In the genomic region with DNA sequence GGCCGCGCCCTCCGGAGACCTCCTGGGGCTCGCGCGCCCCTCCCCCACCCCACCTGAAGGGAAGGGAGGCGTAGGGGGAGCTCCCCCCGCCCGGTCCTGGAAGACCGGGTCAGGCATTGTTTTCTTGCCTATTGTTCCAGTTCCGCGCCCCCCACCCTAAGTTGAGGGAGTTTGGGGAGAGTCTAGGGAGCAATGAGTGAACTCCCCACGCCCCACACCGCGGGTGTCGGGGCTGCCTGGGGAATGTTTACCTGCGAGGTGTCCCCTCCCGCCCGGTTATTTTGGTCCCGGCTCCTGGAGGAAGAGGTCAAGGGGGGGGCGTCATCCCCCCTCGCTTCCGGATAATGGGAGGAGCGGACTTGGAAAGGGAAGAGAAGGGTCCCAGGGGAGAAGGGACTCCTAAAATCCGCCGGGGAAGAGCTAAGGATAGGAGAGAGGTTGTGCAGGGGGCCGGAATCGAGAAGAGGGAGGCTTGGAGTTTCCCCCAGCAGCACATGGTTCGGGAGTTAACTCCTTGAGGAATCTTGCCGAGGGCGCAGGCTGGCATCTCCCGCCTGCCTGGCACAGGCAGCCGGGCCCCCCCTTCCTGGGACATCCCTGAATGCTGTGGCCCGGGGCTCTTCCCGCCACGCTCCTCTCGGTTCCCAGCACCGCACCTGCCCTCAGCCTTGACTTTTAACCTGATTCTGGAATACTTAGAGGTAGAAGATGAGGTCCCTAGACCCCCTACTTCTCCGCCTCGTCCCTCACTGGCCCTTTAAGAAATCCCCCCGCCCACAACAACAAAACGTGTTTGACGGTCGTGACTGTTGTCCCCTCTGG, we compare ENCODE assay signal across 1 cellular context.
TF ChIP-seq lines count a peak whose summit lies in the region.

No MANE protein-coding gene starts in this region.

TF ChIP-seq in HepG2, 621 proteins besides CTCF, POLR2A, EP300 and RAD21 (continued from another document and continues in another):
- no peak for TF ChIP-seq ZNF207 (IDR thresholded peaks at IDR 0.05; ENCODE audit: borderline replicate concordance)
- peak; percentile 23; the same call in 1 of the 2 replicates for TF ChIP-seq TGIF2 (CRISPR knock-in tag; IDR thresholded peaks at IDR 0.05)
- TF ChIP-seq HOXA3 (CRISPR knock-in tag; IDR thresholded peaks at IDR 0.05): 0 out of 2 replicates have a peak, but pooled peaks have one; percentile 3
- TF ChIP-seq NFRKB (IDR thresholded peaks at IDR 0.05): no peak
- peak; percentile 32 for TF ChIP-seq TARDBP (CRISPR knock-in tag; IDR thresholded peaks at IDR 0.05)
- TF ChIP-seq HMG20B (CRISPR knock-in tag; conservative IDR thresholded peaks at IDR 0.05): no peak
- no peak for TF ChIP-seq ZNF510 (CRISPR knock-in tag; IDR thresholded peaks at IDR 0.05; ENCODE audit: low read depth)
- peak; percentile 67; the same call in 1 of the 2 replicates for TF ChIP-seq ZNF430 (CRISPR knock-in tag; IDR thresholded peaks at IDR 0.05)
- peak; percentile 64; the same call in 1 of the 2 replicates for TF ChIP-seq ZNF563 (CRISPR knock-in tag; IDR thresholded peaks at IDR 0.05)
- peak; percentile 66 for TF ChIP-seq SAP130 (CRISPR knock-in tag; IDR thresholded peaks at IDR 0.05; ENCODE audit: low read depth)
- TF ChIP-seq MXI1 (IDR thresholded peaks at IDR 0.05; ENCODE audit: borderline replicate concordance, low read depth, low read length): peak; percentile 19; the same call in 1 of the 3 replicates
- peak; percentile 67; the same call in 1 of the 2 replicates for TF ChIP-seq PHF21A (CRISPR knock-in tag; IDR thresholded peaks at IDR 0.05)
- 0 out of 2 replicates have a peak, but pooled peaks have one; percentile 54 for TF ChIP-seq PAWR (CRISPR knock-in tag; IDR thresholded peaks at IDR 0.05; ENCODE audit: borderline replicate concordance)
- no peak for TF ChIP-seq ZNF768 (CRISPR knock-in tag; IDR thresholded peaks at IDR 0.05)
- TF ChIP-seq, protein P1, sequence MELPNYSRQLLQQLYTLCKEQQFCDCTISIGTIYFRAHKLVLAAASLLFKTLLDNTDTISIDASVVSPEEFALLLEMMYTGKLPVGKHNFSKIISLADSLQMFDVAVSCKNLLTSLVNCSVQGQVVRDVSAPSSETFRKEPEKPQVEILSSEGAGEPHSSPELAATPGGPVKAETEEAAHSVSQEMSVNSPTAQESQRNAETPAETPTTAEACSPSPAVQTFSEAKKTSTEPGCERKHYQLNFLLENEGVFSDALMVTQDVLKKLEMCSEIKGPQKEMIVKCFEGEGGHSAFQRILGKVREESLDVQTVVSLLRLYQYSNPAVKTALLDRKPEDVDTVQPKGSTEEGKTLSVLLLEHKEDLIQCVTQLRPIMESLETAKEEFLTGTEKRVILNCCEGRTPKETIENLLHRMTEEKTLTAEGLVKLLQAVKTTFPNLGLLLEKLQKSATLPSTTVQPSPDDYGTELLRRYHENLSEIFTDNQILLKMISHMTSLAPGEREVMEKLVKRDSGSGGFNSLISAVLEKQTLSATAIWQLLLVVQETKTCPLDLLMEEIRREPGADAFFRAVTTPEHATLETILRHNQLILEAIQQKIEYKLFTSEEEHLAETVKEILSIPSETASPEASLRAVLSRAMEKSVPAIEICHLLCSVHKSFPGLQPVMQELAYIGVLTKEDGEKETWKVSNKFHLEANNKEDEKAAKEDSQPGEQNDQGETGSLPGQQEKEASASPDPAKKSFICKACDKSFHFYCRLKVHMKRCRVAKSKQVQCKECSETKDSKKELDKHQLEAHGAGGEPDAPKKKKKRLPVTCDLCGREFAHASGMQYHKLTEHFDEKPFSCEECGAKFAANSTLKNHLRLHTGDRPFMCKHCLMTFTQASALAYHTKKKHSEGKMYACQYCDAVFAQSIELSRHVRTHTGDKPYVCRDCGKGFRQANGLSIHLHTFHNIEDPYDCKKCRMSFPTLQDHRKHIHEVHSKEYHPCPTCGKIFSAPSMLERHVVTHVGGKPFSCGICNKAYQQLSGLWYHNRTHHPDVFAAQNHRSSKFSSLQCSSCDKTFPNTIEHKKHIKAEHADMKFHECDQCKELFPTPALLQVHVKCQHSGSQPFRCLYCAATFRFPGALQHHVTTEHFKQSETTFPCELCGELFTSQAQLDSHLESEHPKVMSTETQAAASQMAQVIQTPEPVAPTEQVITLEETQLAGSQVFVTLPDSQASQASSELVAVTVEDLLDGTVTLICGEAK (IDR thresholded peaks at IDR 0.05): no peak
- TF ChIP-seq, protein P1 (CRISPR knock-in tag; IDR thresholded peaks at IDR 0.05): no peak
- 0 out of 2 replicates have a peak, but pooled peaks have one; percentile 16 for TF ChIP-seq MIER3 (CRISPR knock-in tag; IDR thresholded peaks at IDR 0.05; ENCODE audit: borderline replicate concordance)
- no peak for TF ChIP-seq ATM (IDR thresholded peaks at IDR 0.05; ENCODE audit: borderline replicate concordance)
- TF ChIP-seq THAP11 (CRISPR knock-in tag; IDR thresholded peaks at IDR 0.05): no peak; the same call in 1 of the 2 replicates
- TF ChIP-seq, protein P2, sequence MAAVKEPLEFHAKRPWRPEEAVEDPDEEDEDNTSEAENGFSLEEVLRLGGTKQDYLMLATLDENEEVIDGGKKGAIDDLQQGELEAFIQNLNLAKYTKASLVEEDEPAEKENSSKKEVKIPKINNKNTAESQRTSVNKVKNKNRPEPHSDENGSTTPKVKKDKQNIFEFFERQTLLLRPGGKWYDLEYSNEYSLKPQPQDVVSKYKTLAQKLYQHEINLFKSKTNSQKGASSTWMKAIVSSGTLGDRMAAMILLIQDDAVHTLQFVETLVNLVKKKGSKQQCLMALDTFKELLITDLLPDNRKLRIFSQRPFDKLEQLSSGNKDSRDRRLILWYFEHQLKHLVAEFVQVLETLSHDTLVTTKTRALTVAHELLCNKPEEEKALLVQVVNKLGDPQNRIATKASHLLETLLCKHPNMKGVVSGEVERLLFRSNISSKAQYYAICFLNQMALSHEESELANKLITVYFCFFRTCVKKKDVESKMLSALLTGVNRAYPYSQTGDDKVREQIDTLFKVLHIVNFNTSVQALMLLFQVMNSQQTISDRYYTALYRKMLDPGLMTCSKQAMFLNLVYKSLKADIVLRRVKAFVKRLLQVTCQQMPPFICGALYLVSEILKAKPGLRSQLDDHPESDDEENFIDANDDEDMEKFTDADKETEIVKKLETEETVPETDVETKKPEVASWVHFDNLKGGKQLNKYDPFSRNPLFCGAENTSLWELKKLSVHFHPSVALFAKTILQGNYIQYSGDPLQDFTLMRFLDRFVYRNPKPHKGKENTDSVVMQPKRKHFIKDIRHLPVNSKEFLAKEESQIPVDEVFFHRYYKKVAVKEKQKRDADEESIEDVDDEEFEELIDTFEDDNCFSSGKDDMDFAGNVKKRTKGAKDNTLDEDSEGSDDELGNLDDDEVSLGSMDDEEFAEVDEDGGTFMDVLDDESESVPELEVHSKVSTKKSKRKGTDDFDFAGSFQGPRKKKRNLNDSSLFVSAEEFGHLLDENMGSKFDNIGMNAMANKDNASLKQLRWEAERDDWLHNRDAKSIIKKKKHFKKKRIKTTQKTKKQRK (IDR thresholded peaks at IDR 0.05; ENCODE audit: low read length): no peak
- TF ChIP-seq ESRRA (CRISPR knock-in tag; IDR thresholded peaks at IDR 0.05; ENCODE audit: low read depth): peak; percentile 58; the same call in 1 of the 2 replicates
- TF ChIP-seq, protein P3, sequence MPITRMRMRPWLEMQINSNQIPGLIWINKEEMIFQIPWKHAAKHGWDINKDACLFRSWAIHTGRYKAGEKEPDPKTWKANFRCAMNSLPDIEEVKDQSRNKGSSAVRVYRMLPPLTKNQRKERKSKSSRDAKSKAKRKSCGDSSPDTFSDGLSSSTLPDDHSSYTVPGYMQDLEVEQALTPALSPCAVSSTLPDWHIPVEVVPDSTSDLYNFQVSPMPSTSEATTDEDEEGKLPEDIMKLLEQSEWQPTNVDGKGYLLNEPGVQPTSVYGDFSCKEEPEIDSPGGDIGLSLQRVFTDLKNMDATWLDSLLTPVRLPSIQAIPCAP (CRISPR knock-in tag; IDR thresholded peaks at IDR 0.05; ENCODE audit: low read depth): 0 out of 2 replicates have a peak, but pooled peaks have one; percentile 55
- TF ChIP-seq ARHGAP35 (CRISPR knock-in tag; IDR thresholded peaks at IDR 0.05; ENCODE audit: borderline replicate concordance): 0 out of 2 replicates have a peak, but pooled peaks have one; percentile 59
- peak; percentile 59; the same call in 1 of the 2 replicates for TF ChIP-seq KDM2A (CRISPR knock-in tag; IDR thresholded peaks at IDR 0.05; ENCODE audit: borderline replicate concordance, low read depth)
- TF ChIP-seq, protein P4, sequence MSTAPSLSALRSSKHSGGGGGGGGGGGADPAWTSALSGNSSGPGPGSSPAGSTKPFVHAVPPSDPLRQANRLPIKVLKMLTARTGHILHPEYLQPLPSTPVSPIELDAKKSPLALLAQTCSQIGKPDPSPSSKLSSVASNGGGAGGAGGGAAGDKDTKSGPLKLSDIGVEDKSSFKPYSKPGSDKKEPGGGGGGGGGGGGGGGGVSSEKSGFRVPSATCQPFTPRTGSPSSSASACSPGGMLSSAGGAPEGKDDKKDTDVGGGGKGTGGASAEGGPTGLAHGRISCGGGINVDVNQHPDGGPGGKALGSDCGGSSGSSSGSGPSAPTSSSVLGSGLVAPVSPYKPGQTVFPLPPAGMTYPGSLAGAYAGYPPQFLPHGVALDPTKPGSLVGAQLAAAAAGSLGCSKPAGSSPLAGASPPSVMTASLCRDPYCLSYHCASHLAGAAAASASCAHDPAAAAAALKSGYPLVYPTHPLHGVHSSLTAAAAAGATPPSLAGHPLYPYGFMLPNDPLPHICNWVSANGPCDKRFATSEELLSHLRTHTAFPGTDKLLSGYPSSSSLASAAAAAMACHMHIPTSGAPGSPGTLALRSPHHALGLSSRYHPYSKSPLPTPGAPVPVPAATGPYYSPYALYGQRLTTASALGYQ (CRISPR knock-in tag; IDR thresholded peaks at IDR 0.05): peak; percentile 64; the same call in 1 of the 2 replicates
- TF ChIP-seq ZNF124 (CRISPR knock-in tag; IDR thresholded peaks at IDR 0.05): no peak
- TF ChIP-seq, protein P5, sequence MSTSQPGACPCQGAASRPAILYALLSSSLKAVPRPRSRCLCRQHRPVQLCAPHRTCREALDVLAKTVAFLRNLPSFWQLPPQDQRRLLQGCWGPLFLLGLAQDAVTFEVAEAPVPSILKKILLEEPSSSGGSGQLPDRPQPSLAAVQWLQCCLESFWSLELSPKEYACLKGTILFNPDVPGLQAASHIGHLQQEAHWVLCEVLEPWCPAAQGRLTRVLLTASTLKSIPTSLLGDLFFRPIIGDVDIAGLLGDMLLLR (CRISPR knock-in tag; IDR thresholded peaks at IDR 0.05): peak; percentile 43; the same call in 1 of the 2 replicates
- TF ChIP-seq, protein P6, sequence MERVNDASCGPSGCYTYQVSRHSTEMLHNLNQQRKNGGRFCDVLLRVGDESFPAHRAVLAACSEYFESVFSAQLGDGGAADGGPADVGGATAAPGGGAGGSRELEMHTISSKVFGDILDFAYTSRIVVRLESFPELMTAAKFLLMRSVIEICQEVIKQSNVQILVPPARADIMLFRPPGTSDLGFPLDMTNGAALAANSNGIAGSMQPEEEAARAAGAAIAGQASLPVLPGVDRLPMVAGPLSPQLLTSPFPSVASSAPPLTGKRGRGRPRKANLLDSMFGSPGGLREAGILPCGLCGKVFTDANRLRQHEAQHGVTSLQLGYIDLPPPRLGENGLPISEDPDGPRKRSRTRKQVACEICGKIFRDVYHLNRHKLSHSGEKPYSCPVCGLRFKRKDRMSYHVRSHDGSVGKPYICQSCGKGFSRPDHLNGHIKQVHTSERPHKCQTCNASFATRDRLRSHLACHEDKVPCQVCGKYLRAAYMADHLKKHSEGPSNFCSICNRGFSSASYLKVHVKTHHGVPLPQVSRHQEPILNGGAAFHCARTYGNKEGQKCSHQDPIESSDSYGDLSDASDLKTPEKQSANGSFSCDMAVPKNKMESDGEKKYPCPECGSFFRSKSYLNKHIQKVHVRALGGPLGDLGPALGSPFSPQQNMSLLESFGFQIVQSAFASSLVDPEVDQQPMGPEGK (CRISPR knock-in tag; IDR thresholded peaks at IDR 0.05): peak; percentile 97
- TF ChIP-seq SOX13 (IDR thresholded peaks at IDR 0.05): peak; percentile 71; the same call in 1 of the 2 replicates
- TF ChIP-seq SOX13 (CRISPR knock-in tag; conservative IDR thresholded peaks at IDR 0.05 in 1 of 2, IDR thresholded peaks at IDR 0.05 in 1 of 2): peak in 1 of 2 experiments; percentile 83; a peak in 2 of 4 replicates
- TF ChIP-seq, protein P7, sequence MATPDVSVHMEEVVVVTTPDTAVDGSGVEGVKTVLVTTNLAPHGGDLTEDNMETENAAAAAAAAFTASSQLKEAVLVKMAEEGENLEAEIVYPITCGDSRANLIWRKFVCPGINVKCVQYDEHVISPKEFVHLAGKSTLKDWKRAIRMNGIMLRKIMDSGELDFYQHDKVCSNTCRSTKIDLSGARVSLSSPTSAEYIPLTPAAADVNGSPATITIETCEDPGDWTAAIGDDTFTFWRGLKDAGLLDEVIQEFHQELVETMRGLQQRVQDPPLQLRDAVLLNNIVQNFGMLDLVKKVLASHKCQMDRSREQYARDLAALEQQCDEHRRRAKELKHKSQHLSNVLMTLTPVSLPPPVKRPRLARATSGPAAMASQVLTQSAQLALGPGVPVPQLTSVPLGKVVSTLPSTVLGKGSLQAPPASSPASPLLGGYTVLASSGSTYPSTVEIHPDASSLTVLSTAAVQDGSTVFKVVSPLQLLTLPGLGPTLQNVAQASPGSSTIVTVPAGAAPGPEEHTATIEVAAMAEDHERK (CRISPR knock-in tag; IDR thresholded peaks at IDR 0.05; ENCODE audit: low read depth): no peak
- TF ChIP-seq, protein P8, sequence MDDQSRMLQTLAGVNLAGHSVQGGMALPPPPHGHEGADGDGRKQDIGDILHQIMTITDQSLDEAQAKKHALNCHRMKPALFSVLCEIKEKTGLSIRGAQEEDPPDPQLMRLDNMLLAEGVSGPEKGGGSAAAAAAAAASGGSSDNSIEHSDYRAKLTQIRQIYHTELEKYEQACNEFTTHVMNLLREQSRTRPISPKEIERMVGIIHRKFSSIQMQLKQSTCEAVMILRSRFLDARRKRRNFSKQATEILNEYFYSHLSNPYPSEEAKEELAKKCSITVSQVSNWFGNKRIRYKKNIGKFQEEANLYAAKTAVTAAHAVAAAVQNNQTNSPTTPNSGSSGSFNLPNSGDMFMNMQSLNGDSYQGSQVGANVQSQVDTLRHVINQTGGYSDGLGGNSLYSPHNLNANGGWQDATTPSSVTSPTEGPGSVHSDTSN (CRISPR knock-in tag; IDR thresholded peaks at IDR 0.05; ENCODE audit: borderline replicate concordance): no peak
